ENCODE assay signal across 1 cellular context in genomic region chr19:11325544-11325943, GRCh38.
A peak's percentile ranks its signal among the peaks of the same experiment; 100 is the strongest.
TF ChIP-seq lines count a peak whose summit lies in the region.

No MANE protein-coding gene starts in this region.

TF ChIP-seq in K562, 482 proteins besides CTCF, POLR2A, EP300 and RAD21:
- peak; percentile 95 for TF ChIP-seq BCOR (IDR thresholded peaks at IDR 0.05)
- TF ChIP-seq ZNF79 (CRISPR knock-in tag; IDR thresholded peaks at IDR 0.05; ENCODE audit: low read depth), result no peak
- no peak for TF ChIP-seq ZNF778 (CRISPR knock-in tag; IDR thresholded peaks at IDR 0.05)
- peak; percentile 26 for TF ChIP-seq PHF20 (IDR thresholded peaks at IDR 0.05; ENCODE audit: partially characterized antibody)
- peak; percentile 84 for TF ChIP-seq RBM25 (IDR thresholded peaks at IDR 0.05; ENCODE audit: low read depth, low read length, severe bottlenecking)
- no peak for TF ChIP-seq PTRF (tag; IDR thresholded peaks at IDR 0.05)
- peak; percentile 87 for TF ChIP-seq ADNP (tag; IDR thresholded peaks at IDR 0.05)
- TF ChIP-seq RAD51 (IDR thresholded peaks at IDR 0.05; ENCODE audit: borderline replicate concordance, low read depth), result no peak
- TF ChIP-seq NFE2 (IDR thresholded peaks at IDR 0.05; ENCODE audit: low read depth), result no peak
- TF ChIP-seq, protein P1, sequence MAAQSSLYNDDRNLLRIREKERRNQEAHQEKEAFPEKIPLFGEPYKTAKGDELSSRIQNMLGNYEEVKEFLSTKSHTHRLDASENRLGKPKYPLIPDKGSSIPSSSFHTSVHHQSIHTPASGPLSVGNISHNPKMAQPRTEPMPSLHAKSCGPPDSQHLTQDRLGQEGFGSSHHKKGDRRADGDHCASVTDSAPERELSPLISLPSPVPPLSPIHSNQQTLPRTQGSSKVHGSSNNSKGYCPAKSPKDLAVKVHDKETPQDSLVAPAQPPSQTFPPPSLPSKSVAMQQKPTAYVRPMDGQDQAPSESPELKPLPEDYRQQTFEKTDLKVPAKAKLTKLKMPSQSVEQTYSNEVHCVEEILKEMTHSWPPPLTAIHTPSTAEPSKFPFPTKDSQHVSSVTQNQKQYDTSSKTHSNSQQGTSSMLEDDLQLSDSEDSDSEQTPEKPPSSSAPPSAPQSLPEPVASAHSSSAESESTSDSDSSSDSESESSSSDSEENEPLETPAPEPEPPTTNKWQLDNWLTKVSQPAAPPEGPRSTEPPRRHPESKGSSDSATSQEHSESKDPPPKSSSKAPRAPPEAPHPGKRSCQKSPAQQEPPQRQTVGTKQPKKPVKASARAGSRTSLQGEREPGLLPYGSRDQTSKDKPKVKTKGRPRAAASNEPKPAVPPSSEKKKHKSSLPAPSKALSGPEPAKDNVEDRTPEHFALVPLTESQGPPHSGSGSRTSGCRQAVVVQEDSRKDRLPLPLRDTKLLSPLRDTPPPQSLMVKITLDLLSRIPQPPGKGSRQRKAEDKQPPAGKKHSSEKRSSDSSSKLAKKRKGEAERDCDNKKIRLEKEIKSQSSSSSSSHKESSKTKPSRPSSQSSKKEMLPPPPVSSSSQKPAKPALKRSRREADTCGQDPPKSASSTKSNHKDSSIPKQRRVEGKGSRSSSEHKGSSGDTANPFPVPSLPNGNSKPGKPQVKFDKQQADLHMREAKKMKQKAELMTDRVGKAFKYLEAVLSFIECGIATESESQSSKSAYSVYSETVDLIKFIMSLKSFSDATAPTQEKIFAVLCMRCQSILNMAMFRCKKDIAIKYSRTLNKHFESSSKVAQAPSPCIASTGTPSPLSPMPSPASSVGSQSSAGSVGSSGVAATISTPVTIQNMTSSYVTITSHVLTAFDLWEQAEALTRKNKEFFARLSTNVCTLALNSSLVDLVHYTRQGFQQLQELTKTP (IDR thresholded peaks at IDR 0.05; ENCODE audit: low read depth in 1 of 2, partially characterized antibody in 2 of 2), result no peak
- TF ChIP-seq BRD4 (IDR thresholded peaks at IDR 0.05), result no peak
- TF ChIP-seq HLTF (IDR thresholded peaks at IDR 0.05), result no peak
- TF ChIP-seq, protein P2, sequence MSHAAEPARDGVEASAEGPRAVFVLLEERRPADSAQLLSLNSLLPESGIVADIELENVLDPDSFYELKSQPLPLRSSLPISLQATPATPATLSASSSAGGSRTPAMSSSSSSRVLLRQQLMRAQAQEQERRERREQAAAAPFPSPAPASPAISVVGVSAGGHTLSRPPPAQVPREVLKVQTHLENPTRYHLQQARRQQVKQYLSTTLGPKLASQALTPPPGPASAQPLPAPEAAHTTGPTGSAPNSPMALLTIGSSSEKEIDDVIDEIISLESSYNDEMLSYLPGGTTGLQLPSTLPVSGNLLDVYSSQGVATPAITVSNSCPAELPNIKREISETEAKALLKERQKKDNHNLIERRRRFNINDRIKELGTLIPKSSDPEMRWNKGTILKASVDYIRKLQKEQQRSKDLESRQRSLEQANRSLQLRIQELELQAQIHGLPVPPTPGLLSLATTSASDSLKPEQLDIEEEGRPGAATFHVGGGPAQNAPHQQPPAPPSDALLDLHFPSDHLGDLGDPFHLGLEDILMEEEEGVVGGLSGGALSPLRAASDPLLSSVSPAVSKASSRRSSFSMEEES (CRISPR knock-in tag; IDR thresholded peaks at IDR 0.05), result no peak
- peak in 1 of 2 experiments; percentile 66; a peak in 2 of 4 replicates for TF ChIP-seq RCOR1 (IDR thresholded peaks at IDR 0.05; ENCODE audit: borderline replicate concordance in 1 of 2, low read depth in 2 of 2, low read length in 2 of 2)
- TF ChIP-seq, protein P3, sequence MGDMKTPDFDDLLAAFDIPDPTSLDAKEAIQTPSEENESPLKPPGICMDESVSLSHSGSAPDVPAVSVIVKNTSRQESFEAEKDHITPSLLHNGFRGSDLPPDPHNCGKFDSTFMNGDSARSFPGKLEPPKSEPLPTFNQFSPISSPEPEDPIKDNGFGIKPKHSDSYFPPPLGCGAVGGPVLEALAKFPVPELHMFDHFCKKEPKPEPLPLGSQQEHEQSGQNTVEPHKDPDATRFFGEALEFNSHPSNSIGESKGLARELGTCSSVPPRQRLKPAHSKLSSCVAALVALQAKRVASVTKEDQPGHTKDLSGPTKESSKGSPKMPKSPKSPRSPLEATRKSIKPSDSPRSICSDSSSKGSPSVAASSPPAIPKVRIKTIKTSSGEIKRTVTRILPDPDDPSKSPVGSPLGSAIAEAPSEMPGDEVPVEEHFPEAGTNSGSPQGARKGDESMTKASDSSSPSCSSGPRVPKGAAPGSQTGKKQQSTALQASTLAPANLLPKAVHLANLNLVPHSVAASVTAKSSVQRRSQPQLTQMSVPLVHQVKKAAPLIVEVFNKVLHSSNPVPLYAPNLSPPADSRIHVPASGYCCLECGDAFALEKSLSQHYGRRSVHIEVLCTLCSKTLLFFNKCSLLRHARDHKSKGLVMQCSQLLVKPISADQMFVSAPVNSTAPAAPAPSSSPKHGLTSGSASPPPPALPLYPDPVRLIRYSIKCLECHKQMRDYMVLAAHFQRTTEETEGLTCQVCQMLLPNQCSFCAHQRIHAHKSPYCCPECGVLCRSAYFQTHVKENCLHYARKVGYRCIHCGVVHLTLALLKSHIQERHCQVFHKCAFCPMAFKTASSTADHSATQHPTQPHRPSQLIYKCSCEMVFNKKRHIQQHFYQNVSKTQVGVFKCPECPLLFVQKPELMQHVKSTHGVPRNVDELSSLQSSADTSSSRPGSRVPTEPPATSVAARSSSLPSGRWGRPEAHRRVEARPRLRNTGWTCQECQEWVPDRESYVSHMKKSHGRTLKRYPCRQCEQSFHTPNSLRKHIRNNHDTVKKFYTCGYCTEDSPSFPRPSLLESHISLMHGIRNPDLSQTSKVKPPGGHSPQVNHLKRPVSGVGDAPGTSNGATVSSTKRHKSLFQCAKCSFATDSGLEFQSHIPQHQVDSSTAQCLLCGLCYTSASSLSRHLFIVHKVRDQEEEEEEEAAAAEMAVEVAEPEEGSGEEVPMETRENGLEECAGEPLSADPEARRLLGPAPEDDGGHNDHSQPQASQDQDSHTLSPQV (IDR thresholded peaks at IDR 0.05), result no peak
- no peak for TF ChIP-seq MXD1 (CRISPR knock-in tag; IDR thresholded peaks at IDR 0.05; ENCODE audit: borderline replicate concordance, poor library complexity, severe bottlenecking)
- TF ChIP-seq CBX1 (IDR thresholded peaks at IDR 0.05; ENCODE audit: low read depth), result peak; percentile 89; the same call in 1 of the 2 replicates
- TF ChIP-seq SRSF3 (IDR thresholded peaks at IDR 0.05; ENCODE audit: insufficient read depth, low read length), result no peak
- no peak for TF ChIP-seq ZNF24 (IDR thresholded peaks at IDR 0.05)
- no peak for TF ChIP-seq ELF4 (CRISPR knock-in tag; IDR thresholded peaks at IDR 0.05)
- TF ChIP-seq HDAC1 (IDR thresholded peaks at IDR 0.05), result no peak
- TF ChIP-seq, protein P4, sequence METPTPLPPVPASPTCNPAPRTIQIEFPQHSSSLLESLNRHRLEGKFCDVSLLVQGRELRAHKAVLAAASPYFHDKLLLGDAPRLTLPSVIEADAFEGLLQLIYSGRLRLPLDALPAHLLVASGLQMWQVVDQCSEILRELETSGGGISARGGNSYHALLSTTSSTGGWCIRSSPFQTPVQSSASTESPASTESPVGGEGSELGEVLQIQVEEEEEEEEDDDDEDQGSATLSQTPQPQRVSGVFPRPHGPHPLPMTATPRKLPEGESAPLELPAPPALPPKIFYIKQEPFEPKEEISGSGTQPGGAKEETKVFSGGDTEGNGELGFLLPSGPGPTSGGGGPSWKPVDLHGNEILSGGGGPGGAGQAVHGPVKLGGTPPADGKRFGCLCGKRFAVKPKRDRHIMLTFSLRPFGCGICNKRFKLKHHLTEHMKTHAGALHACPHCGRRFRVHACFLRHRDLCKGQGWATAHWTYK (CRISPR knock-in tag; IDR thresholded peaks at IDR 0.05), result no peak
- no peak for TF ChIP-seq ZFP1 (CRISPR knock-in tag; IDR thresholded peaks at IDR 0.05)
- TF ChIP-seq NELFE (IDR thresholded peaks at IDR 0.05; ENCODE audit: insufficient read depth, insufficient read length), result no peak
- peak; percentile 71 to 80 for TF ChIP-seq KDM1A (IDR thresholded peaks at IDR 0.05)
- no peak for TF ChIP-seq DDX20 (tag; IDR thresholded peaks at IDR 0.05; ENCODE audit: low read depth)
- no peak for TF ChIP-seq NONO (IDR thresholded peaks at IDR 0.05; ENCODE audit: low read depth in 2 of 2, low read length in 1 of 2)
- TF ChIP-seq RBM34 (IDR thresholded peaks at IDR 0.05; ENCODE audit: borderline replicate concordance, insufficient read depth, low read length), result no peak
- peak; percentile 73; the same call in 1 of the 2 replicates for TF ChIP-seq HDAC2 (IDR thresholded peaks at IDR 0.05)
- no peak for TF ChIP-seq FOXK2 (conservative IDR thresholded peaks at IDR 0.05 in 1 of 2, IDR thresholded peaks at IDR 0.05 in 1 of 2; ENCODE audit: low read depth in 2 of 2)
- TF ChIP-seq SMAD1 (IDR thresholded peaks at IDR 0.05; ENCODE audit: low read depth, low read length, partially characterized antibody), result no peak
- no peak for TF ChIP-seq ZBTB1 (CRISPR knock-in tag; IDR thresholded peaks at IDR 0.05; ENCODE audit: borderline replicate concordance, low read depth)
- no peak for TF ChIP-seq YY1 (IDR thresholded peaks at IDR 0.05; ENCODE audit: borderline replicate concordance in 1 of 3, control insufficient read depth in 1 of 3, extremely low read depth in 1 of 3, insufficient read depth in 3 of 3, insufficient read length in 1 of 3, insufficient replicate concordance in 2 of 3, low read depth in 1 of 3, low read length in 2 of 3)
- TF ChIP-seq GABPB1 (CRISPR knock-in tag; IDR thresholded peaks at IDR 0.05), result no peak
- no peak for TF ChIP-seq OTX1 (CRISPR knock-in tag; IDR thresholded peaks at IDR 0.05)
- TF ChIP-seq CBX2 (IDR thresholded peaks at IDR 0.05; ENCODE audit: insufficient read depth, low read length, poor library complexity, severe bottlenecking), result no peak
- TF ChIP-seq CCAR2 (IDR thresholded peaks at IDR 0.05; ENCODE audit: low read depth, low read length), result no peak
- TF ChIP-seq HBP1 (CRISPR knock-in tag; IDR thresholded peaks at IDR 0.05), result no peak
- no peak for TF ChIP-seq ZNF398 (CRISPR knock-in tag; IDR thresholded peaks at IDR 0.05)
- 0 out of 2 replicates have a peak, but pooled peaks have one; percentile 70 for TF ChIP-seq SMARCA5 (IDR thresholded peaks at IDR 0.05)
- TF ChIP-seq DIDO1 (tag; IDR thresholded peaks at IDR 0.05; ENCODE audit: low read depth), result no peak
